16 cellular contexts compared by ENCODE assay signal in genomic region chr3:151925876-151926275, GRCh38. TPM values are rescaled to one million over a fixed set of nuclear protein-coding genes. Genes with fewer than 3 reads are reported as not detected.
A peak's percentile ranks its signal among the peaks of the same experiment; 100 is the strongest.
DNase-seq lines count a peak whose midpoint lies in the region; ATAC-seq, FAIRE-seq and TF ChIP-seq lines count a peak whose summit lies in the region.
"Had no signal": no experiment of that assay in that cellular context is flagged by ENCODE, and none has a peak within 500 bp of the region (broad histone marks: within the 10 kb centered on the region; RNA-seq: fewer than 3 reads in every experiment).

No MANE protein-coding gene starts in this region.

- H2AFZ ChIP-seq in mammary epithelial cell (ENCODE audit: low read depth, low read length): peak overlapping the region; percentile 49

- no peaks in the 10 kb centered on the region for H3K79me2 ChIP-seq in mammary epithelial cell (ENCODE audit: insufficient read depth, low read length)

- no peak overlapping the region for H3K4me3 ChIP-seq in mammary epithelial cell (replicated peaks in 1 of 3; ENCODE audit: insufficient read depth in 1 of 3, low read depth in 2 of 3, low read length in 3 of 3)

- CTCF ChIA-PET in mammary epithelial cell (lab: Charles Lee; ENCODE audit: low non-redundant PET): no interaction called here

- no peaks in the 10 kb centered on the region for H3K36me3 ChIP-seq in mammary epithelial cell (ENCODE audit: insufficient read depth, low read length)

- BruUV-seq in mammary epithelial cell (replicated peaks; lab: Mats Ljungman, UMichigan): no TSS peak

- no peak for ATAC-seq in GM19397 (IDR thresholded peaks at IDR 0.05; ENCODE audit: unreplicated experiment)
- no peak for ATAC-seq in GM19351 (IDR thresholded peaks at IDR 0.05; ENCODE audit: unreplicated experiment)
- ATAC-seq: Right ventricle myocardium inferior had no signal

- H3K9ac ChIP-seq in mammary epithelial cell (ENCODE audit: insufficient read depth, low read length): no peak overlapping the region

- FAIRE-seq in HTR-8/SVneo (lab: Jason Lieb, UNC): no peak

- H4K20me1 ChIP-seq in mammary epithelial cell (ENCODE audit: insufficient read depth, low read length): no peaks in the 10 kb centered on the region

- H3K27me3 ChIP-seq in mammary epithelial cell (ENCODE audit: insufficient read depth, low read length): no peaks in the 10 kb centered on the region

- dilution Hi-C loops in mammary epithelial cell (cut with HindIII; ENCODE audit: low sequenced_read_pairs): no loop called here

- peaks cover 22% of the 10 kb centered on the region for H3K4me1 ChIP-seq in mammary epithelial cell (ENCODE audit: insufficient read depth, low read length)

- peak; percentile 16 for DNase-seq in ACHN
- peak; percentile 57 for DNase-seq in HTR-8/SVneo (ENCODE audit: insufficient read length, low spot score)
- peak; percentile 74 for DNase-seq in mammary epithelial cell
- peak; percentile 27 for DNase-seq in kidney glomerular epithelial cell (lab: John Stamatoyannopoulos, UW)
- DNase-seq in stimulated activated CD4-positive, alpha-beta T cell treated with anti-CD3 and anti-CD28 coated beads, Interleukin-4, amount 100 ng/mL, for 4 hours: no peak
- no peak for DNase-seq in NCI-H2227 (lab: John Stamatoyannopoulos, UW; ENCODE audit: unreplicated experiment)
- DNase-seq: activated CD4-positive, alpha-beta T cell treated with anti-CD3 and anti-CD28 coated beads, Interleukin-2, amount 10 ng/mL, durations not matched to agents 24 days and 14 days; effector memory CD4-positive, alpha-beta T cell; NCI-H1930; stimulated activated CD4-positive, alpha-beta T cell treated with anti-CD3 and anti-CD28 coated beads, Interleukin-4, amount 100 ng/mL, for 1 hour; substantia nigra had no signal

- TF ChIP-seq CTCF in mammary epithelial cell (conservative IDR thresholded peaks at IDR 0.05 in 1 of 2, IDR thresholded peaks at IDR 0.05 in 1 of 2; ENCODE audit: extremely low read depth in 1 of 2, insufficient read depth in 1 of 2, low read depth in 1 of 2, low read length in 2 of 2): no peak

- in situ Hi-C loops in ACHN (cut with HindIII; ENCODE audit: low pct_ligation_motif_present, low pct_unique_long_range_greater_than_20kb, low sequenced_read_pairs) (no loop called here), mammary epithelial cell (cut with MboI; ENCODE audit: low sequenced_read_pairs in 2 of 2) (no loop called here)

- 21% methylated on average over 2 of the region's 2 CpGs for WGBS in mammary epithelial cell (ENCODE audit: low coverage, missing lambda C conversion rate)

- H3K9me3 ChIP-seq in mammary epithelial cell (replicated peaks; ENCODE audit: insufficient read depth, low read length): no peaks in the 10 kb centered on the region

- intact Hi-C loops in mammary epithelial cell (cut with micrococcal nuclease): no loop called here

- H3K27ac ChIP-seq in mammary epithelial cell (ENCODE audit: insufficient read depth, low read depth, low read length): no peak overlapping the region

- H3K4me2 ChIP-seq in mammary epithelial cell (ENCODE audit: insufficient read depth, low read depth, low read length): peak overlapping the region; percentile 33

RNA-seq across cellular contexts. Expression of gene SUCNR1, which starts 52.4 kb away (rescaled TPM):
- total RNA-seq in mammary epithelial cell: not detected
- not detected for polyA plus RNA-seq in mammary epithelial cell
- not detected for polyA minus RNA-seq in mammary epithelial cell
- total RNA-seq: activated CD4-positive, alpha-beta T cell treated with anti-CD3 and anti-CD28 coated beads, Interleukin-2, amount 10 ng/mL, durations not matched to agents 24 days and 14 days; activated naive CD4-positive, alpha-beta T cell treated with anti-CD3 and anti-CD28 coated beads for 36 hours had no signal
- polyA plus RNA-seq: neural cell had no signal

Comparison
In these comparisons a context has a peak if more than half of its experiments do, and no peak if none do; other contexts are left out.
1. DNase-seq: peak in ACHN (single experiment), HTR-8/SVneo (single experiment), mammary epithelial cell (single experiment) and kidney glomerular epithelial cell (single experiment); none in stimulated activated CD4-positive, alpha-beta T cell treated with anti-CD3 and anti-CD28 coated beads, Interleukin-4, amount 100 ng/mL, for 4 hours (0 of 2) and NCI-H2227 (single experiment).